In the genomic region with DNA sequence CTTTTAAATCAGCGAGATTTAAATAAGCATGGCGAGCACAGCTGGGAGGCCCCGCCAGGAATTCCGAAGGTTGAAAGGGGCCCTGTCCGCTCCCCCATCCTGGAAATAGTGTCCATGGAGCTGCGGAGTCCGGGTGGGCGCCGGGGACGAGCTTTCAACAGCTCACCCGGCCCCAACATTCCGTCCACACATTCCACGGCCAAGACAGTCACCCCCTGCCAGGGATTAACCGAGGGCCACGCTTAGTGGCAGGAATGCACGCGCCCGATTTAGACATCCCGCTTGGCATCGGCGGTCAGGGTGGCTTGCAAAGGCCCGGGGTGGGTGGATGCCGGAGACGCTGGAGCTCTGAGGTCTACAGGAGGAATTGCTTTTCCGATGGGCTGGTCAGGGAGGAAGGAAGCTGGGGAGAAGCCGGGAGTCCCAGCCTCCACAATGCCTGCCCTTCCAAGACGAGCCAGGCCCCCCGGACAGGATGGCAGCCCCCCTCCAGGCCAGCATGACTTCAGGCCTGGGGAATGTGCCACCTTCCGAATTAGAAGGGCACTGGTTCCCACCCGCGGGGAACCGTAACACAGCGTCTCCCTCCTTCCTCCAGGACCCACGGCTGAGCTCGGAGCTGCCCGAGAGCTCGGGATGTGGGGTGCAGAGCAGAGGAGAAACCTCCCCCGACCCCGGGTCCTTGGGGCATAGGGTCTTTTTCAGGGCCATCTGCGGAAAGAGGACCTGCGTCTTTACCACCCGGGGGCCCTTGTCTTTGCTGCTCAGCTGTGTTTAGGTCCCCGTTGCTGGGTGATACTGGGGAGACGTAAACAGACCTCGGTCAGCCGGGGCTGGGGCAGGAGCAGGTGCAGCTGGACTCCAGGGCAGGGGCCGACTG, we compare ENCODE assay signal across 12 cellular contexts. TPM values are rescaled to one million over a fixed set of nuclear protein-coding genes. Genes with fewer than 3 reads are reported as not detected.
DNase-seq lines count a peak whose midpoint lies in the region; ATAC-seq and TF ChIP-seq lines count a peak whose summit lies in the region.
"Had no signal": no experiment of that assay in that cellular context is flagged by ENCODE, and none has a peak within 500 bp of the region (broad histone marks: within the 10 kb centered on the region; RNA-seq: fewer than 3 reads in every experiment).

No MANE protein-coding gene starts in this region.

- ATAC-seq in T-helper 17 cell: no peak
- ATAC-seq in heart left ventricle: peak; percentile 86 to 94 (median 91)
- ATAC-seq in GM19467 (IDR thresholded peaks at IDR 0.05; ENCODE audit: unreplicated experiment): no peak
- no peak for ATAC-seq in HG02642 (IDR thresholded peaks at IDR 0.05; ENCODE audit: poor library complexity, unreplicated experiment)
- ATAC-seq in HG02973 (IDR thresholded peaks at IDR 0.05; ENCODE audit: unreplicated experiment): no peak

- H3K36me3 ChIP-seq in heart left ventricle (no peaks in the 10 kb centered on the region), neuronal stem cell (replicated peaks in 1 of 2; ENCODE audit: control insufficient read depth in 2 of 2, insufficient read depth in 2 of 2, low read length in 2 of 2) (no peaks in the 10 kb centered on the region)

- peak overlapping the region; percentile 24 for H2BK120ac ChIP-seq in neuronal stem cell (ENCODE audit: low read depth, low read length)

- no peak overlapping the region for H3K4ac ChIP-seq in neuronal stem cell (ENCODE audit: low read length)

- H3K27me3 Mint-ChIP-seq in T-helper 17 cell: no peaks in the 10 kb centered on the region
- H3K27me3 Mint-ChIP-seq: CD4-positive, CD25-positive, alpha-beta regulatory T cell had no signal

- H2BK12ac ChIP-seq in neuronal stem cell (ENCODE audit: low read length): no peak overlapping the region

- H3K14ac ChIP-seq in neuronal stem cell (ENCODE audit: low read length): peak overlapping the region; percentile 71

- H4K8ac ChIP-seq in neuronal stem cell (ENCODE audit: low read depth, low read length): no peak overlapping the region

- peaks cover 2% of the 10 kb centered on the region for H3K36me3 Mint-ChIP-seq in T-helper 17 cell (ENCODE audit: low read depth)
- H3K36me3 Mint-ChIP-seq: CD4-positive, CD25-positive, alpha-beta regulatory T cell had no signal

- peak overlapping the region; percentile 52 for H3K4me3 Mint-ChIP-seq in T-helper 17 cell
- H3K4me3 Mint-ChIP-seq: CD4-positive, CD25-positive, alpha-beta regulatory T cell had no signal

- no peak overlapping the region; the same call in 1 of the 2 replicates for H3K4me3 ChIP-seq in AG09309 (ENCODE audit: control insufficient read depth, low read depth, low read length)
- peak overlapping the region in 11 of 12 donors; percentile 15 to 52 (median 45) for H3K4me3 ChIP-seq in heart left ventricle
- peak overlapping the region in 1 of 2 donors; percentile 41 for H3K4me3 ChIP-seq in neuronal stem cell (ENCODE audit: low read length in 2 of 2)

- H3K4me1 Mint-ChIP-seq in T-helper 17 cell: no peaks in the 10 kb centered on the region
- H3K4me1 Mint-ChIP-seq: CD4-positive, CD25-positive, alpha-beta regulatory T cell had no signal

- no peaks in the 10 kb centered on the region for H3K79me1 ChIP-seq in neuronal stem cell (ENCODE audit: low read depth, low read length)

- peak overlapping the region; percentile 38 for H3K9ac ChIP-seq in neuronal stem cell (ENCODE audit: low read depth, low read length, poor library complexity)

- no peak for TF ChIP-seq POLR2A in heart left ventricle (IDR thresholded peaks at IDR 0.05)

- WGBS in heart left ventricle, 4 donors: 4 to 6% (median 6%) methylated on average over 22 to 47 of the region's 47 CpGs
- WGBS in neuronal stem cell (ENCODE audit: extremely low coverage in 2 of 2, insufficient read length in 2 of 2, insufficient replicate concordance in 1 of 2), 2 donors: no CpG with 5 or more reads among the region's 47 CpGs

- intact Hi-C loops in heart left ventricle (cut with DNase I): loop anchor here in 2 of 10 donors (1.0 to 5.0 kb wide), 4 partner anchors 26 to 95 kb away; a partner anchor contains a TSS

- H3K18ac ChIP-seq in neuronal stem cell (ENCODE audit: low read length): peak overlapping the region; percentile 95

- H2BK5ac ChIP-seq in neuronal stem cell (ENCODE audit: low read length): no peak overlapping the region

- H3K27ac Mint-ChIP-seq in T-helper 17 cell: no peak overlapping the region
- H3K27ac Mint-ChIP-seq: CD4-positive, CD25-positive, alpha-beta regulatory T cell had no signal

- TF ChIP-seq CTCF in AG09309 (IDR thresholded peaks at IDR 0.05; ENCODE audit: control insufficient read depth, insufficient read depth, low read depth, low read length, missing control alignments) (peak; percentile 20), heart left ventricle (IDR thresholded peaks at IDR 0.05) (peak in 7 of 12 donors; percentile 11 to 48 (median 36))

- peak overlapping the region; percentile 63 for H2AK5ac ChIP-seq in neuronal stem cell (ENCODE audit: low read depth, low read length)

- H3K23ac ChIP-seq in neuronal stem cell (ENCODE audit: low read depth, low read length, poor library complexity): peak overlapping the region; percentile 34

- H4K91ac ChIP-seq in neuronal stem cell (ENCODE audit: low read depth, low read length, poor library complexity): no peak overlapping the region

- peak overlapping the region; percentile 90 for H2BK15ac ChIP-seq in neuronal stem cell (ENCODE audit: low read length)

- H3K27me3 ChIP-seq in heart left ventricle: peaks cover 0 to 4% (median 0%) of the 10 kb centered on the region in 9 donors
- H3K27me3 ChIP-seq in neuronal stem cell (ENCODE audit: control insufficient read depth in 3 of 3, insufficient read depth in 3 of 3, low read depth in 1 of 3, low read length in 3 of 3): no peaks in the 10 kb centered on the region

- H3K4me1 ChIP-seq in heart left ventricle (peaks cover 0 to 16% (median 0%) of the 10 kb centered on the region in 12 donors), neuronal stem cell (ENCODE audit: control insufficient read depth in 2 of 2, insufficient read depth in 1 of 2, low read depth in 1 of 2, low read length in 2 of 2) (peaks cover 0 to 3% of the 10 kb centered on the region in 2 donors)

- DNase-seq in AG09309 (ENCODE audit: low read depth) (no peak), T-helper 17 cell (no peak), heart left ventricle (peak; percentile 63 to 87 (median 73)), neuronal stem cell (ENCODE audit: low spot score) (peak; percentile 48), CD1c-positive myeloid dendritic cell (ENCODE audit: extremely low spot score) (no peak)
- DNase-seq: activated T-cell treated with anti-CD3 and anti-CD28 coated beads for 4 hours; CD4-positive, CD25-positive, alpha-beta regulatory T cell; NCI-H69; T-helper 9 cell had no signal

- H3K4me2 ChIP-seq in neuronal stem cell (ENCODE audit: insufficient read depth, low read length, poor library complexity, severe bottlenecking): peak overlapping the region; percentile 66

- peak overlapping the region; percentile 78 for H2AFZ ChIP-seq in neuronal stem cell (ENCODE audit: low read length)

- no peaks in the 10 kb centered on the region for H3K9me3 ChIP-seq in T-helper 17 cell (ENCODE audit: control insufficient read depth, low read length, poor library complexity, severe bottlenecking)
- no peaks in the 10 kb centered on the region for H3K9me3 ChIP-seq in heart left ventricle
- peaks cover 0 to 5% of the 10 kb centered on the region in 2 donors for H3K9me3 ChIP-seq in neuronal stem cell (replicated peaks in 1 of 2; ENCODE audit: control insufficient read depth in 2 of 2, insufficient read depth in 1 of 2, low read depth in 1 of 2, low read length in 2 of 2)

- peak overlapping the region; percentile 32 to 93 (median 83) for H3K27ac ChIP-seq in heart left ventricle
- H3K27ac ChIP-seq in neuronal stem cell (replicated peaks; ENCODE audit: low read length): no peak overlapping the region

RNA-seq across cellular contexts. Expression of a gene that starts 26.9 kb away (rescaled TPM):
- total RNA-seq in T-helper 17 cell (10 to 100 TPM; 18.5 to 19.1 TPM), heart left ventricle (100 to 1,000 TPM in 8 of 9 donors, 10 to 100 TPM in 1; 98.3 to 186 (median 113) TPM)
- polyA plus RNA-seq in heart left ventricle: 100 to 1,000 TPM in 1 of 2 donors, 10 to 100 TPM in 1; 60.9 to 181 TPM
- 57.0 TPM for polyA plus RNA-seq in neuronal stem cell (2013, experiment 1 of 2)
- polyA plus RNA-seq in neuronal stem cell (2013, experiment 2 of 2): 53.8 TPM

Comparison
In these comparisons a context has a peak if more than half of its experiments do, and no peak if none do; other contexts are left out.
1. DNase-seq: peak in heart left ventricle (5 of 5) and neuronal stem cell (single experiment); none in AG09309 (single experiment), T-helper 17 cell (0 of 3) and CD1c-positive myeloid dendritic cell (single experiment).
2. ATAC-seq: peak in heart left ventricle (4 of 4); none in T-helper 17 cell (single experiment), GM19467 (single experiment), HG02642 (single experiment) and HG02973 (single experiment).
3. RNA of a gene that starts 26.9 kb away (total RNA-seq): 98.3 to 186 TPM in heart left ventricle; 18.5 to 19.1 TPM in T-helper 17 cell; every median in the first group is over 4 times any median in the second.